In the genomic region with DNA sequence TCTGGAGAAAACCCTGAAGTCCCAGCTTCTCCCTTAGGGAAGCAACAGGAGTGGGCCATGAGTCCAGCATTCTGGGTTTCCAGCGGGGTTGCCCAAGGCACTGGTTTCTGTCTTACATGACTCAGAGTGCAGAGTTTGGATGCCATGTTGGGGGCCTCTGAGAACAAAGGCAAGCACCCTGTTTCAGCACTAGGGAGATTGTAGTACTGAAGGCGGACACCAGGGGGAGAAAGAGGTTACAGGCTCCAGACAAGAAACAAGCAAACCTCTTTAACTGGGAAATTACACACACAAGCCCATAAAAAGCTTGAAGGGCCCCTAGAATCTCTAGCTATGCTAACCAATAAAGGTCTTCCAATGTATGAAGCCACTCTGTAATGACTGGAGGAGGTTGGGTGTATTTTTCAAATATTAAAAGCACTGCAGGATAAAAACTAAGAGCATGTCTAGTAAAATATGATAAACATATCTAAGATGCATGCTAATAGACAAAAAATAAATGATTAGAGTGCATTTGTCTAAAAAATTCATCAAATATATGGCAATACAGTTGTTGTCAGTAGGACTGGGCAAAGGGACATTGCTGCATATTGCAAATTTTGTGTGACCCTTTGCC, we compare ENCODE assay signal across 8 cellular contexts. TPM values are rescaled to one million over a fixed set of nuclear protein-coding genes. Genes with fewer than 3 reads are reported as not detected.
DNase-seq lines count a peak whose midpoint lies in the region; ATAC-seq lines count a peak whose summit lies in the region.

No MANE protein-coding gene starts in this region.

- peaks cover 2% of the 10 kb centered on the region for H3K27me3 Mint-ChIP-seq in activated naive CD8-positive, alpha-beta T cell treated with anti-CD3 and anti-CD28 coated beads, Interleukin-2, amount 10 ng/mL, durations not matched to agents 7 days and 5 days

- DNase-seq in AG08396 (ENCODE audit: low spot score) (peak; percentile 25), SKM-1 treated with dmso at 0.1 percent for 144 hours (lab: John Stamatoyannopoulos, UW; ENCODE audit: unreplicated experiment) (peak; percentile 58), hepatic stellate cell (ENCODE audit: low spot score) (peak; percentile 14)
- DNase-seq in Jurkat, Clone E6-1 (ENCODE audit: low read depth, low spot score), result peak; percentile 78
- DNase-seq in activated naive CD8-positive, alpha-beta T cell treated with anti-CD3 and anti-CD28 coated beads, Interleukin-2, amount 10 ng/mL, durations not matched to agents 7 days and 5 days, result peak; percentile 36
- DNase-seq in stimulated activated CD4-positive, alpha-beta T cell treated with anti-CD3 and anti-CD28 coated beads, Interleukin-12 subunit alpha, Interleukin-12 subunit beta, amount 100 ng/mL, for 4 hours, result peak; percentile 55

- no peaks in the 10 kb centered on the region for H3K36me3 Mint-ChIP-seq in activated naive CD8-positive, alpha-beta T cell treated with anti-CD3 and anti-CD28 coated beads, Interleukin-2, amount 10 ng/mL, durations not matched to agents 7 days and 5 days

- H3K27ac Mint-ChIP-seq in activated naive CD8-positive, alpha-beta T cell treated with anti-CD3 and anti-CD28 coated beads, Interleukin-2, amount 10 ng/mL, durations not matched to agents 7 days and 5 days, result no peak overlapping the region

- H3K9me3 Mint-ChIP-seq in activated naive CD8-positive, alpha-beta T cell treated with anti-CD3 and anti-CD28 coated beads, Interleukin-2, amount 10 ng/mL, durations not matched to agents 7 days and 5 days, result peaks cover 3% of the 10 kb centered on the region

- H3K4me3 ChIP-seq in Jurkat, Clone E6-1 (ENCODE audit: low read length), result no peak overlapping the region

- ATAC-seq in GM18873 (IDR thresholded peaks at IDR 0.05; ENCODE audit: low FRiP score, unreplicated experiment) (peak; percentile 72), HG03521 (IDR thresholded peaks at IDR 0.05; ENCODE audit: unreplicated experiment) (no peak)
- ATAC-seq in activated naive CD8-positive, alpha-beta T cell treated with anti-CD3 and anti-CD28 coated beads, Interleukin-2, amount 10 ng/mL, durations not matched to agents 7 days and 5 days (ENCODE audit: low read depth), result no peak

- no peak overlapping the region for H3K4me3 Mint-ChIP-seq in activated naive CD8-positive, alpha-beta T cell treated with anti-CD3 and anti-CD28 coated beads, Interleukin-2, amount 10 ng/mL, durations not matched to agents 7 days and 5 days

- H3K4me1 Mint-ChIP-seq in activated naive CD8-positive, alpha-beta T cell treated with anti-CD3 and anti-CD28 coated beads, Interleukin-2, amount 10 ng/mL, durations not matched to agents 7 days and 5 days, result peaks cover 3% of the 10 kb centered on the region

- POLR2A ChIA-PET in activated naive CD8-positive, alpha-beta T cell treated with anti-CD3 and anti-CD28 coated beads, Interleukin-2, amount 10 ng/mL, durations not matched to agents 7 days and 5 days (lab: Charles Lee), result no interaction called here

RNA-seq across cellular contexts. Expression of a gene that starts 7.1 kb away (rescaled TPM):
- polyA plus RNA-seq in Jurkat, Clone E6-1 (2012; ENCODE audit: insufficient read depth, insufficient read length), result not detected
- total RNA-seq in activated naive CD8-positive, alpha-beta T cell treated with anti-CD3 and anti-CD28 coated beads, Interleukin-2, amount 10 ng/mL, durations not matched to agents 7 days and 5 days, result not detected

RNA-seq across cellular contexts. Expression of a gene that starts 44.2 kb away (rescaled TPM):
- polyA plus RNA-seq in Jurkat, Clone E6-1 (2012; ENCODE audit: insufficient read depth, insufficient read length), result not detected
- 1 to 10 TPM in 1 of 2 experiments, under 1 TPM in 1; 0.99 to 1.6 TPM for total RNA-seq in activated naive CD8-positive, alpha-beta T cell treated with anti-CD3 and anti-CD28 coated beads, Interleukin-2, amount 10 ng/mL, durations not matched to agents 7 days and 5 days

RNA-seq across cellular contexts. Expression of a gene that starts 53.6 kb away (rescaled TPM):
- polyA plus RNA-seq in Jurkat, Clone E6-1 (2012; ENCODE audit: insufficient read depth, insufficient read length), result not detected
- under 1 TPM in 1 of 2 experiments, not detected in 1; 0.45 TPM for total RNA-seq in activated naive CD8-positive, alpha-beta T cell treated with anti-CD3 and anti-CD28 coated beads, Interleukin-2, amount 10 ng/mL, durations not matched to agents 7 days and 5 days

Comparison
In these comparisons a context has a peak if more than half of its experiments do, and no peak if none do; other contexts are left out.
1. DNase-seq: peak in every context shown above with its lines; median percentile 78 in Jurkat, Clone E6-1; 58 in SKM-1 treated with dmso at 0.1 percent for 144 hours; 55 in stimulated activated CD4-positive, alpha-beta T cell treated with anti-CD3 and anti-CD28 coated beads, Interleukin-12 subunit alpha, Interleukin-12 subunit beta, amount 100 ng/mL, for 4 hours; 36 in activated naive CD8-positive, alpha-beta T cell treated with anti-CD3 and anti-CD28 coated beads, Interleukin-2, amount 10 ng/mL, durations not matched to agents 7 days and 5 days; 25 in AG08396; 14 in hepatic stellate cell.